Comparison of ENCODE assay signal across 22 cellular contexts in genomic region chr19:8088752-8089663, GRCh38. TPM values are rescaled to one million over a fixed set of nuclear protein-coding genes. Genes with fewer than 3 reads are reported as not detected.
DNase-seq lines count a peak whose midpoint lies in the region; ATAC-seq, FAIRE-seq and TF ChIP-seq lines count a peak whose summit lies in the region.
"Had no signal": no experiment of that assay in that cellular context is flagged by ENCODE, and none has a peak within 500 bp of the region (broad histone marks: within the 10 kb centered on the region; RNA-seq: fewer than 3 reads in every experiment).

No MANE protein-coding gene starts in this region.

- H3K27ac ChIP-seq in cardiac muscle cell (peak overlapping the region; percentile 23), GM12878 (ENCODE audit: control insufficient read depth, insufficient read depth) (no peak overlapping the region)
- H3K27ac ChIP-seq: Peyer's patch had no signal

- H3K27me3 ChIP-seq in cardiac muscle cell = no peaks in the 10 kb centered on the region
- no peaks in the 10 kb centered on the region for H3K27me3 ChIP-seq in GM12878 (replicated peaks in 1 of 2; ENCODE audit: control insufficient read depth in 2 of 2, insufficient read depth in 2 of 2, low read length in 1 of 2)
- H3K27me3 ChIP-seq: Peyer's patch had no signal

- H3K4me3 ChIP-seq in cardiac muscle cell = no peak overlapping the region
- no peak overlapping the region for H3K4me3 ChIP-seq in GM12878
- H3K4me3 ChIP-seq: Peyer's patch had no signal

- H3K79me2 ChIP-seq in GM12878 (ENCODE audit: control insufficient read depth, insufficient read depth, low read length) = no peaks in the 10 kb centered on the region

- H3K9ac ChIP-seq in GM12878 (ENCODE audit: control insufficient read depth, insufficient read depth, low read length) = no peak overlapping the region

- H3K36me3 ChIP-seq in cardiac muscle cell (no peaks in the 10 kb centered on the region), GM12878 (ENCODE audit: control insufficient read depth in 2 of 2, insufficient read depth in 2 of 2, low read length in 1 of 2) (no peaks in the 10 kb centered on the region)
- H3K36me3 ChIP-seq: Peyer's patch had no signal

- no peak for FAIRE-seq in GM12878 (lab: Jason Lieb, UNC)
- FAIRE-seq: A204.1, GM19239, H54 had no signal

- TF ChIP-seq EP300 in GM12878 (IDR thresholded peaks at IDR 0.05; ENCODE audit: borderline replicate concordance in 1 of 2, control insufficient read depth in 1 of 2, low read depth in 2 of 2, low read length in 2 of 2) = no peak

- 48% methylated on average over 8 of the region's 8 CpGs for WGBS in GM12878 (ENCODE audit: insufficient coverage, insufficient replicate concordance, low lambda C conversion rate, missing lambda C conversion rate)

- no peaks in the 10 kb centered on the region for H3K4me1 ChIP-seq in cardiac muscle cell (ENCODE audit: low read depth)
- no peaks in the 10 kb centered on the region for H3K4me1 ChIP-seq in GM12878 (ENCODE audit: control insufficient read depth, insufficient read depth, low read length)
- H3K4me1 ChIP-seq: Peyer's patch had no signal

- intact Hi-C loops in left cardiac atrium (cut with DNase I) = no loop called here
- intact Hi-C loops in GM12878 (cut with micrococcal nuclease; ENCODE audit: unreplicated experiment) = no loop called here

- no peak for TF ChIP-seq POLR2A in GM12878 (IDR thresholded peaks at IDR 0.05; ENCODE audit: low read depth, low read length)

- TF ChIP-seq RAD21 in GM12878 (IDR thresholded peaks at IDR 0.05; ENCODE audit: insufficient read depth, low read depth, low read length) = no peak

- H4K20me1 ChIP-seq in GM12878 (ENCODE audit: control insufficient read depth, insufficient read depth) = no peaks in the 10 kb centered on the region

- in situ Hi-C loops in GM12878 (cut with MboI) = no loop called here

- no peak for ATAC-seq in left cardiac atrium
- ATAC-seq in GM12878 = no peak
- no peak for ATAC-seq in HG03175 (IDR thresholded peaks at IDR 0.05; ENCODE audit: unreplicated experiment)

- no TSS peak for BruUV-seq in GM12878 (replicated peaks; lab: Mats Ljungman, UMichigan)

- TF ChIP-seq CTCF in cardiac muscle cell (IDR thresholded peaks at IDR 0.05; ENCODE audit: low read depth, low read length) (no peak), GM12878 (IDR thresholded peaks at IDR 0.05 in 2 of 3, conservative IDR thresholded peaks at IDR 0.05 in 1 of 3; ENCODE audit: control insufficient read depth in 2 of 3, extremely low read depth in 1 of 3, insufficient read depth in 1 of 3, low read depth in 3 of 3, low read length in 3 of 3) (no peak)

- CTCF ChIA-PET in GM12878 (lab: Yijun Ruan, JAX) = no interaction called here

- no peak overlapping the region for H2AFZ ChIP-seq in GM12878 (ENCODE audit: control insufficient read depth, low read depth, low read length)

- no peak overlapping the region for H3K4me2 ChIP-seq in GM12878 (ENCODE audit: control insufficient read depth, insufficient read depth)

- RAD21 ChIA-PET in GM12878 (lab: Charles Lee; ENCODE audit: unreplicated experiment) = no interaction called here

- POLR2A ChIA-PET in GM12878 (lab: Charles Lee) = no interaction called here

- SMC1A ChIA-PET in GM12878 (lab: Charles Lee; ENCODE audit: uncharacterized antibody, unreplicated experiment) = no interaction called here

- H3K9me3 ChIP-seq in cardiac muscle cell (ENCODE audit: low read depth) = no peaks in the 10 kb centered on the region
- H3K9me3 ChIP-seq in GM12878 (replicated peaks; ENCODE audit: control insufficient read depth, insufficient read depth, low read length) = no peaks in the 10 kb centered on the region; the same call in 1 of the 3 replicates
- H3K9me3 ChIP-seq: Peyer's patch had no signal

- no peak for DNase-seq in cardiac muscle cell (ENCODE audit: low read depth in 1 of 2, low spot score in 1 of 2)
- DNase-seq in left cardiac atrium = no peak
- no peak for DNase-seq in GM12878 (ENCODE audit: low read depth, low spot score)
- no peak for DNase-seq in activated CD4-positive, alpha-beta T cell treated with anti-CD3 and anti-CD28 coated beads for 48 hours
- DNase-seq in 8988T = no peak
- no peak for DNase-seq in amniotic stem cell (lab: John Stamatoyannopoulos, UW)
- DNase-seq: C1 segment of cervical spinal cord, GF-D8, MV-4-11, NCI-H1436, NCI-H2081, NCI-H774, Peyer's patch, SHP77 treated with DMSO at 0.1 percent for 48 hours had no signal

TF ChIP-seq in PFSK-1, 5 proteins besides CTCF, POLR2A, EP300 and RAD21 (continues in another document):
- TF ChIP-seq SIN3A (IDR thresholded peaks at IDR 0.05; ENCODE audit: borderline replicate concordance, insufficient read depth, low read length) = no peak
- no peak for TF ChIP-seq POLR2AphosphoS5 (IDR thresholded peaks at IDR 0.05; ENCODE audit: low read depth, low read length)
- TF ChIP-seq REST (IDR thresholded peaks at IDR 0.05; ENCODE audit: insufficient read depth in 1 of 2, low read depth in 2 of 2, low read length in 2 of 2) = no peak

TF ChIP-seq in GM12878, 131 proteins besides CTCF, POLR2A, EP300 and RAD21:
- TF ChIP-seq CREM (IDR thresholded peaks at IDR 0.05; ENCODE audit: low read depth) (no peak), ZNF24 (IDR thresholded peaks at IDR 0.05) (peak; percentile 79), BCL3 (IDR thresholded peaks at IDR 0.05; ENCODE audit: borderline replicate concordance, insufficient read depth, low read depth, low read length, poor library complexity, severe bottlenecking) (peak; percentile 46)

RNA-seq across cellular contexts. Expression of gene CCL25, which starts 36.4 kb away (rescaled TPM):
- total RNA-seq in cardiac muscle cell (not detected in 2 replicates), left cardiac atrium (not detected), GM12878 (2014; rRNA removed) (7.1 and 9.7 TPM in 2 replicates), GM12878 (2014; rRNA removed; fragmentation: Illumina TruSeq; extraction: Trizol) (6.6 and 7.3 TPM in 2 replicates), GM12878 (2021) (10.4 and 11.3 TPM in 2 replicates)
- polyA plus RNA-seq in cardiac muscle cell (not detected in 2 replicates), GM12878 (2011; rRNA removed) (0.35 and 0.53 TPM in 2 replicates), GM12878 (2014; fragmentation: Illumina TruSeq; extraction: Trizol) (9.3 and 11.9 TPM in 2 replicates), GM12878 (2014; fragmentation: Nextera tagmentation; extraction: Ambion mirVana) (1 to 10 TPM; 3.7 to 5.0 TPM), GM12878 (2014; rRNA removed) (12.0 and 13.2 TPM in 2 replicates), GM12878 (2016; fragmentation: Nextera tagmentation; extraction: Ambion mirVana) (1 to 10 TPM; 6.8 to 9.3 TPM)
- not detected for polyA plus RNA-seq in PFSK-1 (2012; ENCODE audit: insufficient read length, low read depth)
- total RNA-seq in GM12878 (2013; cell fraction: nucleolus; rRNA removed) = not detected in 2 replicates
- 2.6 TPM for polyA plus RNA-seq in GM12878 (2011; ENCODE audit: low read depth)
- 0.72 and 0.93 TPM in 2 replicates for polyA plus RNA-seq in GM12878 (2011; cell fraction: cytosol; rRNA removed)
- 0.43 and 0.53 TPM in 2 replicates for polyA plus RNA-seq in GM12878 (2011; cell fraction: nucleus; rRNA removed)
- polyA plus RNA-seq in GM12878 (2012) = 3.9 and 4.3 TPM in 2 replicates
- polyA minus RNA-seq in GM12878 (2011; rRNA and poly(A)+ RNA removed) = 0.37 and 0.62 TPM in 2 replicates
- polyA minus RNA-seq in GM12878 (2011; cell fraction: cytosol; rRNA and poly(A)+ RNA removed) = not detected in 2 replicates
- not detected in 2 replicates for polyA minus RNA-seq in GM12878 (2011; cell fraction: nucleus; rRNA and poly(A)+ RNA removed)
- total RNA-seq: Daoy, HT-29, NCI-H460 had no signal
